ENCODE assay signal across 19 cellular contexts in the genomic region with DNA sequence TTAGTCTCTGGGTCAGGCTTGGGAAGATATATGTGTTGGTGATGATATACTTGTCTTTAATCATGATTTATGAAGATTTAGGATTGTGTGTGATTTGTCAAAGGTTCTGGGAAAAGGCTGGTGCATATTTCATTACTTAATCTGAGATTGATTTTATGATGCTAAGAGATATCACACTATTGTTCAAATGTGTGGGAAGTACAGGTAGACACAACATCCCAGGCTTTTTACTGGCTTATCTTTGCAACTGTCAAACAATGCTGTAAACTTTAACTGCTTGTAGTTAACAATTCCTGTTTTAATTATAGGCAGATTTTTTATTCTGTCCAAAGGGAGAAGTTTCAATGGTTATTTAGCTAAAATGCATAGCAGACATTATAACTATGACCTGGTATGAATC. TPM values are rescaled to one million over a fixed set of nuclear protein-coding genes. Genes with fewer than 3 reads are reported as not detected.
DNase-seq lines count a peak whose midpoint lies in the region; ATAC-seq, FAIRE-seq and TF ChIP-seq lines count a peak whose summit lies in the region.
"Had no signal": no experiment of that assay in that cellular context is flagged by ENCODE, and none has a peak within 500 bp of the region (broad histone marks: within the 10 kb centered on the region; RNA-seq: fewer than 3 reads in every experiment).

No MANE protein-coding gene starts in this region.

- no peak overlapping the region for H3K9ac ChIP-seq in parathyroid adenoma

- no peak overlapping the region for H2AFZ ChIP-seq in parathyroid adenoma

- H3K27me3 ChIP-seq in parathyroid adenoma (ENCODE audit: control insufficient read depth, insufficient read depth, low read length) (no peaks in the 10 kb centered on the region), psoas muscle (ENCODE audit: insufficient read depth in 3 of 3, low read length in 2 of 3) (no peaks in the 10 kb centered on the region)
- H3K27me3 ChIP-seq: BE2C had no signal

- H3K27ac ChIP-seq in HEK293 (ENCODE audit: extremely low read depth, low read depth, low read length) (no peak overlapping the region), parathyroid adenoma (no peak overlapping the region), psoas muscle (no peak overlapping the region)

- H3K9me3 ChIP-seq in HEK293 (ENCODE audit: control insufficient read depth, insufficient read depth, low read depth, low read length) (no peaks in the 10 kb centered on the region), parathyroid adenoma (ENCODE audit: control insufficient read depth, low read length) (no peaks in the 10 kb centered on the region), psoas muscle (peaks cover 6% of the 10 kb centered on the region)
- H3K9me3 ChIP-seq: BE2C, Caco-2 had no signal

- H3K36me3 ChIP-seq in HEK293 (ENCODE audit: control insufficient read depth in 2 of 2, insufficient read depth in 1 of 2, low read length in 2 of 2) (no peaks in the 10 kb centered on the region), parathyroid adenoma (ENCODE audit: control insufficient read depth, insufficient read depth, low read length) (no peaks in the 10 kb centered on the region), psoas muscle (ENCODE audit: insufficient read depth in 1 of 2, low read depth in 1 of 2) (no peaks in the 10 kb centered on the region)
- H3K36me3 ChIP-seq: BE2C had no signal

- DNase-seq in GM13977 (ENCODE audit: low spot score) (no peak), psoas muscle (no peak), SHP77 treated with DMSO at 0.1 percent for 48 hours (lab: John Stamatoyannopoulos, UW) (no peak)
- DNase-seq: ACHN; BE2C; C1 segment of cervical spinal cord; Caco-2; CD4-positive, CD25-positive, alpha-beta regulatory T cell; CD8-positive, alpha-beta memory T cell; DMS153; DMS79; GDM1; H9 had no signal

- POLR2A ChIA-PET in HEK293 (lab: Yijun Ruan, JAX) = no interaction called here

- no peaks in the 10 kb centered on the region; the same call in 1 of the 2 replicates for H3K4me1 ChIP-seq in HEK293 (ENCODE audit: control insufficient read depth, insufficient read depth, low read length)
- peaks cover 2% of the 10 kb centered on the region for H3K4me1 ChIP-seq in parathyroid adenoma
- no peaks in the 10 kb centered on the region for H3K4me1 ChIP-seq in psoas muscle
- H3K4me1 ChIP-seq: BE2C, Caco-2 had no signal

- CTCF ChIA-PET in HEK293 (lab: Yijun Ruan, JAX) = interaction anchor here (1.4 kb wide), 1 partner anchor 363 kb away, joined by 6 read pairs; no protein-coding TSS in a partner anchor

- peaks cover 43% of the 10 kb centered on the region for H3K79me2 ChIP-seq in parathyroid adenoma

- in situ Hi-C loops in GM13977 (cut with MboI; ENCODE audit: low pct_unique_long_range_greater_than_20kb, low sequenced_read_pairs, unreplicated experiment) = no loop called here

- ATAC-seq in psoas muscle = no peak

- peak overlapping the region; percentile 11 for H3K4me2 ChIP-seq in parathyroid adenoma (ENCODE audit: low read length)

- TF ChIP-seq CTCF in HEK293 (tag by site-specific recombination; IDR thresholded peaks at IDR 0.05) (no peak), parathyroid adenoma (IDR thresholded peaks at IDR 0.05) (no peak), GM13977 (IDR thresholded peaks at IDR 0.05; ENCODE audit: extremely low read depth, insufficient read depth, missing control alignments) (no peak), psoas muscle (IDR thresholded peaks at IDR 0.05) (no peak)

- H3K4me3 ChIP-seq in HEK293 (ENCODE audit: low read depth, low read length) (no peak overlapping the region), parathyroid adenoma (ENCODE audit: low read depth, low read length) (no peak overlapping the region), psoas muscle (no peak overlapping the region)

- intact Hi-C loops in psoas muscle (cut with DNase I) = no loop called here

- FAIRE-seq in endometrium (lab: Jason Lieb, UNC) = peak; percentile 92
- FAIRE-seq: A204.1, GM12892, H1 had no signal

TF ChIP-seq in HEK293, 187 proteins besides CTCF, POLR2A, EP300 and RAD21:
- TF ChIP-seq ZNF521 (tag by site-specific recombination; IDR thresholded peaks at IDR 0.05) = no peak
- TF ChIP-seq, protein P1, sequence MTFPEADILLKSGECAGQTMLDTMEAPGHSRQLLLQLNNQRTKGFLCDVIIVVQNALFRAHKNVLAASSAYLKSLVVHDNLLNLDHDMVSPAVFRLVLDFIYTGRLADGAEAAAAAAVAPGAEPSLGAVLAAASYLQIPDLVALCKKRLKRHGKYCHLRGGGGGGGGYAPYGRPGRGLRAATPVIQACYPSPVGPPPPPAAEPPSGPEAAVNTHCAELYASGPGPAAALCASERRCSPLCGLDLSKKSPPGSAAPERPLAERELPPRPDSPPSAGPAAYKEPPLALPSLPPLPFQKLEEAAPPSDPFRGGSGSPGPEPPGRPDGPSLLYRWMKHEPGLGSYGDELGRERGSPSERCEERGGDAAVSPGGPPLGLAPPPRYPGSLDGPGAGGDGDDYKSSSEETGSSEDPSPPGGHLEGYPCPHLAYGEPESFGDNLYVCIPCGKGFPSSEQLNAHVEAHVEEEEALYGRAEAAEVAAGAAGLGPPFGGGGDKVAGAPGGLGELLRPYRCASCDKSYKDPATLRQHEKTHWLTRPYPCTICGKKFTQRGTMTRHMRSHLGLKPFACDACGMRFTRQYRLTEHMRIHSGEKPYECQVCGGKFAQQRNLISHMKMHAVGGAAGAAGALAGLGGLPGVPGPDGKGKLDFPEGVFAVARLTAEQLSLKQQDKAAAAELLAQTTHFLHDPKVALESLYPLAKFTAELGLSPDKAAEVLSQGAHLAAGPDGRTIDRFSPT (tag by site-specific recombination; IDR thresholded peaks at IDR 0.05) = no peak
- TF ChIP-seq, protein P2, sequence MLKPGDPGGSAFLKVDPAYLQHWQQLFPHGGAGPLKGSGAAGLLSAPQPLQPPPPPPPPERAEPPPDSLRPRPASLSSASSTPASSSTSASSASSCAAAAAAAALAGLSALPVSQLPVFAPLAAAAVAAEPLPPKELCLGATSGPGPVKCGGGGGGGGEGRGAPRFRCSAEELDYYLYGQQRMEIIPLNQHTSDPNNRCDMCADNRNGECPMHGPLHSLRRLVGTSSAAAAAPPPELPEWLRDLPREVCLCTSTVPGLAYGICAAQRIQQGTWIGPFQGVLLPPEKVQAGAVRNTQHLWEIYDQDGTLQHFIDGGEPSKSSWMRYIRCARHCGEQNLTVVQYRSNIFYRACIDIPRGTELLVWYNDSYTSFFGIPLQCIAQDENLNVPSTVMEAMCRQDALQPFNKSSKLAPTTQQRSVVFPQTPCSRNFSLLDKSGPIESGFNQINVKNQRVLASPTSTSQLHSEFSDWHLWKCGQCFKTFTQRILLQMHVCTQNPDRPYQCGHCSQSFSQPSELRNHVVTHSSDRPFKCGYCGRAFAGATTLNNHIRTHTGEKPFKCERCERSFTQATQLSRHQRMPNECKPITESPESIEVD (tag by site-specific recombination; IDR thresholded peaks at IDR 0.05) = no peak
- TF ChIP-seq, protein P3, sequence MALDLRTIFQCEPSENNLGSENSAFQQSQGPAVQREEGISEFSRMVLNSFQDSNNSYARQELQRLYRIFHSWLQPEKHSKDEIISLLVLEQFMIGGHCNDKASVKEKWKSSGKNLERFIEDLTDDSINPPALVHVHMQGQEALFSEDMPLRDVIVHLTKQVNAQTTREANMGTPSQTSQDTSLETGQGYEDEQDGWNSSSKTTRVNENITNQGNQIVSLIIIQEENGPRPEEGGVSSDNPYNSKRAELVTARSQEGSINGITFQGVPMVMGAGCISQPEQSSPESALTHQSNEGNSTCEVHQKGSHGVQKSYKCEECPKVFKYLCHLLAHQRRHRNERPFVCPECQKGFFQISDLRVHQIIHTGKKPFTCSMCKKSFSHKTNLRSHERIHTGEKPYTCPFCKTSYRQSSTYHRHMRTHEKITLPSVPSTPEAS (tag by site-specific recombination; IDR thresholded peaks at IDR 0.05) = no peak
- peak; percentile 22; the same call in 1 of the 2 replicates for TF ChIP-seq FEZF1 (tag by site-specific recombination; IDR thresholded peaks at IDR 0.05)
- TF ChIP-seq ZNF585B (tag by site-specific recombination; IDR thresholded peaks at IDR 0.05) = no peak
- TF ChIP-seq, protein P4, sequence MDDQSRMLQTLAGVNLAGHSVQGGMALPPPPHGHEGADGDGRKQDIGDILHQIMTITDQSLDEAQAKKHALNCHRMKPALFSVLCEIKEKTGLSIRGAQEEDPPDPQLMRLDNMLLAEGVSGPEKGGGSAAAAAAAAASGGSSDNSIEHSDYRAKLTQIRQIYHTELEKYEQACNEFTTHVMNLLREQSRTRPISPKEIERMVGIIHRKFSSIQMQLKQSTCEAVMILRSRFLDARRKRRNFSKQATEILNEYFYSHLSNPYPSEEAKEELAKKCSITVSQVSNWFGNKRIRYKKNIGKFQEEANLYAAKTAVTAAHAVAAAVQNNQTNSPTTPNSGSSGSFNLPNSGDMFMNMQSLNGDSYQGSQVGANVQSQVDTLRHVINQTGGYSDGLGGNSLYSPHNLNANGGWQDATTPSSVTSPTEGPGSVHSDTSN (CRISPR knock-in tag; IDR thresholded peaks at IDR 0.05) = no peak

RNA-seq across cellular contexts. Expression of a gene that starts 23.9 kb away (rescaled TPM):
- total RNA-seq in psoas muscle = 10 to 100 TPM in 1 of 4 donors, 1 to 10 TPM in 3; 4.6 to 12.4 (median 6.9) TPM
- 10 to 100 TPM in 1 of 3 donors, 1 to 10 TPM in 2; 4.2 to 12.7 (median 4.3) TPM for polyA plus RNA-seq in psoas muscle
